In genomic region chr19:50025022-50025793, GRCh38 we compare ENCODE assay signal across 1 cellular context.
TF ChIP-seq lines count a peak whose summit lies in the region.

TSS of gene VRK3 (minus strand) at chr19:50025372. CDS start at chr19:50016162, 9,210 bp downstream.

TF ChIP-seq in K562, 482 proteins besides CTCF, POLR2A, EP300 and RAD21 (continued from another document):
- TF ChIP-seq RFX1 (IDR thresholded peaks at IDR 0.05) = peak; percentile 100
- no peak for TF ChIP-seq ZNF717 (CRISPR knock-in tag; IDR thresholded peaks at IDR 0.05)
- peak; percentile 47; the same call in 1 of the 2 replicates for TF ChIP-seq POLR2AphosphoS2 (IDR thresholded peaks at IDR 0.05; ENCODE audit: low read length)
- peak; percentile 84 for TF ChIP-seq SAP30 (IDR thresholded peaks at IDR 0.05; ENCODE audit: borderline replicate concordance, insufficient read depth, low read depth, low read length, poor library complexity, severe bottlenecking)
- TF ChIP-seq MTA3 (IDR thresholded peaks at IDR 0.05; ENCODE audit: borderline replicate concordance) = peak; percentile 55; the same call in 1 of the 2 replicates
- TF ChIP-seq CREM (IDR thresholded peaks at IDR 0.05; ENCODE audit: low read depth) = peak; percentile 93
- TF ChIP-seq FIP1L1 (IDR thresholded peaks at IDR 0.05; ENCODE audit: low read depth, low read length, poor library complexity, severe bottlenecking) = peak; percentile 74
- TF ChIP-seq ZNF511 (CRISPR knock-in tag; IDR thresholded peaks at IDR 0.05) = 0 out of 2 replicates have a peak, but pooled peaks have one; percentile 36
- peak in 1 of 2 experiments; percentile 100; a peak in 2 of 4 replicates for TF ChIP-seq CSDE1 (IDR thresholded peaks at IDR 0.05)
- TF ChIP-seq HDAC2 (IDR thresholded peaks at IDR 0.05) = peak; percentile 62; the same call in 1 of the 2 replicates
- TF ChIP-seq ZNF778 (CRISPR knock-in tag; IDR thresholded peaks at IDR 0.05) = no peak
- peak; percentile 93 for TF ChIP-seq HCFC1 (IDR thresholded peaks at IDR 0.05; ENCODE audit: low read depth, low read length)
- 0 out of 2 replicates have a peak, but pooled peaks have one; percentile 17 for TF ChIP-seq KDM2B (CRISPR knock-in tag; IDR thresholded peaks at IDR 0.05)
- no peak; the same call in 1 of the 2 replicates for TF ChIP-seq ZNF644 (tag; IDR thresholded peaks at IDR 0.05; ENCODE audit: low read depth)
- TF ChIP-seq SRF (CRISPR knock-in tag; IDR thresholded peaks at IDR 0.05) = peak in 1 of 2 experiments; percentile 42; a peak in 1 of 4 replicates
